In the genomic region with DNA sequence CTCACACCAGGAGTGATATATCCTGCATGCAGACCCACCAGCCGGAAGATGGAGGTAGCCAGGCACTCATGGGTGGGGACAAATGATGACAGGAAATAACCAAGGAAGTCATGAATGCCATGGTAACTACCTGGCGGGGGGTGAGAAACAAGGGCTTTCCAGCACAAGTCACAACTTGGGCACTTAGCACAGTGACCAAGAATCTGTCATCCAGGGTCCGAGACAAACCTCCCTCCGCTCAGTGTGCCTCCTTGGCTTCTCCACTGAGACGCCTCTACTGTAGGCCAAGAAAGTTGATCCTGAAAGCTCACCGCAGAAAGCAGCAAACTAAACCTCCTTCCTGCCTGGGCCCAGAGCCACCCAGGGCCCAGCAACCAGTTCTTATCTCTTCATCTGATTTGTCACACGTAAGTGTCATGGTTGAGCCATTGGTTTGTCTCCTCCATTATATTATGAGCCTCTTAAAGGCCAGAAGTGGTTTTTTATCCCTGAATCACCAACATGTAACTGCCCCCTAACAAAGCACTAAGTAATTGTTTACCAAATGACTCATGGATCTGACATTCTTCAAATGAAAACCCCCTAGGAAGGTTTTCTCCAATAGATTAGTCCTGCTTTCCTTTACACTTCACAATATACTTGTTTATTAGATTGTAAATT, we compare ENCODE assay signal across 8 cellular contexts.
DNase-seq lines count a peak whose midpoint lies in the region; ATAC-seq and TF ChIP-seq lines count a peak whose summit lies in the region.

No MANE protein-coding gene starts in this region.

- POLR2A ChIA-PET in BJ (lab: Charles Lee) = no interaction called here

- peaks cover 84% of the 10 kb centered on the region for H3K4me1 Mint-ChIP-seq in stimulated activated memory B cell treated with anti-CD40 and anti-IgM and Interleukin-4, amounts not matched to agents 10 μg/mL and 1 μg/mL and 100 μg/mL, for 72 hours

- CTCF ChIA-PET in BJ (lab: Yijun Ruan, JAX) = no interaction called here

- no peaks in the 10 kb centered on the region for H3K36me3 ChIP-seq in BJ (ENCODE audit: control insufficient read depth, insufficient read depth, low read length)

- no peak overlapping the region for H3K4me3 Mint-ChIP-seq in stimulated activated memory B cell treated with anti-CD40 and anti-IgM and Interleukin-4, amounts not matched to agents 10 μg/mL and 1 μg/mL and 100 μg/mL, for 72 hours

- H3K36me3 Mint-ChIP-seq in stimulated activated memory B cell treated with anti-CD40 and anti-IgM and Interleukin-4, amounts not matched to agents 10 μg/mL and 1 μg/mL and 100 μg/mL, for 72 hours = peaks cover 6% of the 10 kb centered on the region

- H3K27me3 Mint-ChIP-seq in stimulated activated memory B cell treated with anti-CD40 and anti-IgM and Interleukin-4, amounts not matched to agents 10 μg/mL and 1 μg/mL and 100 μg/mL, for 72 hours = no peaks in the 10 kb centered on the region

- H3K27ac Mint-ChIP-seq in stimulated activated memory B cell treated with anti-CD40 and anti-IgM and Interleukin-4, amounts not matched to agents 10 μg/mL and 1 μg/mL and 100 μg/mL, for 72 hours = peak overlapping the region; percentile 86

- peak; percentile 72 for DNase-seq in BJ (ENCODE audit: low read depth)
- DNase-seq in NCI-H146 (lab: John Stamatoyannopoulos, UW) = peak; percentile 58
- DNase-seq in activated T-cell treated with anti-CD3 and anti-CD28 coated beads for 4 hours = peak; percentile 17
- DNase-seq in fibroblast of the conjunctiva (ENCODE audit: low read depth) = peak; percentile 55
- no peak for DNase-seq in OCI-M2 (lab: John Stamatoyannopoulos, UW; ENCODE audit: unreplicated experiment)
- DNase-seq in germinal center (ENCODE audit: low spot score) = no peak

- TF ChIP-seq CTCF in BJ (IDR thresholded peaks at IDR 0.05; ENCODE audit: insufficient read depth, low read depth, low read length) = no peak

- peaks cover 16% of the 10 kb centered on the region for H3K27me3 ChIP-seq in BJ (ENCODE audit: control insufficient read depth, insufficient read depth, low read length)

- H3K9me3 Mint-ChIP-seq in stimulated activated memory B cell treated with anti-CD40 and anti-IgM and Interleukin-4, amounts not matched to agents 10 μg/mL and 1 μg/mL and 100 μg/mL, for 72 hours = peaks cover 3% of the 10 kb centered on the region

- no peak for ATAC-seq in stimulated activated memory B cell treated with anti-CD40 and anti-IgM and Interleukin-4, amounts not matched to agents 10 μg/mL and 1 μg/mL and 100 μg/mL, for 72 hours
- ATAC-seq in HG03342 (IDR thresholded peaks at IDR 0.05; ENCODE audit: unreplicated experiment) = no peak

- H3K4me3 ChIP-seq in BJ (ENCODE audit: low read depth, low read length) = no peak overlapping the region

Comparison
In these comparisons a context has a peak if more than half of its experiments do, and no peak if none do; other contexts are left out.
1. DNase-seq: peak in BJ (single experiment), NCI-H146 (single experiment), activated T-cell treated with anti-CD3 and anti-CD28 coated beads for 4 hours (single experiment) and fibroblast of the conjunctiva (single experiment); none in OCI-M2 (single experiment) and germinal center (single experiment).